ENCODE assay signal across 8 cellular contexts in the genomic region with DNA sequence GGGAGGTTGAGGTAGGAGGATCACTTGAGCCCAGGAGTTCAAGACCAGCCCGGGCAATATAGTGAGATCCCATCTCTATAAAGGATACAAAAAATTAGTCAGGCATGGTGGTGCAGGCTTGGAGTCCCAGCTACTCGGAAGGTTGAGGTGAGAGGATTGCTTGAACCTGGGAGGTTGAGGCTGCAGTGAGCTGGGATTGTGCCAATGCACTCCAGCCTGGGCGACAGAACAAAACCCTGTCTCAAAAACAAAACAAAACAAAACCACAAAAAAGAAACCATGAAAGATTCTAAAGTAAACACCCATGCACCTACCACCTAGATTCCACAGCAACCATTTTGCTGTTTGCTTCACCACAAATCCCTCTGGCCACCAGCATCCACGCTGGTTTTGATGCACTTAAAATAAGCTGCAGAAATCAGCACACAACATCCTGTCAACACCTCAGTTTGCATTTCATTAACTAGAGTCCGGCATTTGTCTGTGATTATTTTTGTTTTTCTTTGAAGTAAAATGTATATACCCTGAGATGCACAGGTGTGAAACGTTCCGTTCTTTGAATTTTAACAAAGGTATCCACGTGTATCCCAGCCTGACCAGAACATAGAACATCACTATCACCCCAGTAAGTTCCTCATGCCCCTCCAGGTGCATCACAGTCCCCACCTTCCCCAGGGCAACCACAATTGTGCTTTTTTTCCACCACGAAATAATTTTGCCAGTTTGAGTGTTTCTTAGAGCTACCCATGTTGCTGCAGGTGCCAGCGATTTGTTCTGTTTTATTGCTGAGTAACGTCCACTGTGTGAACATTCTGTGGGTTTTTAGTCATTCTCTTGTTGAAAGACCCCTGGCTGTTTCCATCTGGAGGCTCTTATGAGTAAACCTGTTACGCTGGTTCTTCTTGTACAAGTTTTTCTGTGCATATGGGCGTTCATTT.
A peak's percentile ranks its signal among the peaks of the same experiment; 100 is the strongest.
DNase-seq lines count a peak whose midpoint lies in the region; ATAC-seq lines count a peak whose summit lies in the region.

No MANE protein-coding gene starts in this region.

- CTCF ChIA-PET in naive thymus-derived CD4-positive, alpha-beta T cell (lab: Charles Lee) = interaction anchor here (0.6 to 5.2 kb wide), 24 partner anchors 8 to 816 kb away, joined by 3 to 39 read pairs (median 4); no protein-coding TSS in a partner anchor

- peak; percentile 20 for DNase-seq in D341Med (ENCODE audit: low spot score)
- peak; percentile 12 for DNase-seq in NCI-H748 treated with DMSO at 0.1 percent for 48 hours (lab: John Stamatoyannopoulos, UW)
- no peak for DNase-seq in adipocyte (ENCODE audit: low read depth)
- peak in 8 of 9 donors; percentile 36 to 76 (median 62) for DNase-seq in naive thymus-derived CD4-positive, alpha-beta T cell
- no peak for DNase-seq in G401 (ENCODE audit: low spot score)
- DNase-seq in globus pallidus (ENCODE audit: low spot score) = no peak

- in situ Hi-C loops in G401 (cut with HindIII; ENCODE audit: low sequenced_read_pairs) = no loop called here

- peaks cover 0 to 12% (median 0%) of the 10 kb centered on the region in 5 donors for H3K36me3 Mint-ChIP-seq in naive thymus-derived CD4-positive, alpha-beta T cell

- H3K9me3 ChIP-seq in adipocyte (ENCODE audit: control insufficient read depth, low read length) = peaks cover 16% of the 10 kb centered on the region
- H3K9me3 ChIP-seq in naive thymus-derived CD4-positive, alpha-beta T cell (ENCODE audit: control insufficient read depth in 2 of 3, low read length in 3 of 3) = peaks cover 0 to 3% (median 0%) of the 10 kb centered on the region in 3 experiments

- peak overlapping the region; percentile 70 to 98 (median 91) for H3K27ac Mint-ChIP-seq in naive thymus-derived CD4-positive, alpha-beta T cell

- peak overlapping the region; percentile 60 for H3K9ac ChIP-seq in adipocyte (ENCODE audit: low read length)

- peak overlapping the region; percentile 78 to 91 (median 84) for H3K4me3 Mint-ChIP-seq in naive thymus-derived CD4-positive, alpha-beta T cell

- H3K27me3 Mint-ChIP-seq in naive thymus-derived CD4-positive, alpha-beta T cell = no peaks in the 10 kb centered on the region

- peaks cover 0 to 8% (median 2%) of the 10 kb centered on the region in 11 donors for H3K9me3 Mint-ChIP-seq in naive thymus-derived CD4-positive, alpha-beta T cell

- H3K36me3 ChIP-seq in adipocyte (ENCODE audit: control insufficient read depth, insufficient read depth, low read length, severe bottlenecking) = peaks cover 14% of the 10 kb centered on the region
- H3K36me3 ChIP-seq in naive thymus-derived CD4-positive, alpha-beta T cell (ENCODE audit: control insufficient read depth in 2 of 3, insufficient read depth in 3 of 3, low read length in 3 of 3) = no peaks in the 10 kb centered on the region

- intact Hi-C loops in naive thymus-derived CD4-positive, alpha-beta T cell (cut with micrococcal nuclease) = loop anchor here (1.0 to 5.0 kb wide), 6 partner anchors 10 to 130 kb away; no protein-coding TSS in a partner anchor

- H3K4me1 ChIP-seq in adipocyte (ENCODE audit: control insufficient read depth, insufficient read depth, low read length) = peaks cover 30% of the 10 kb centered on the region
- H3K4me1 ChIP-seq in naive thymus-derived CD4-positive, alpha-beta T cell (ENCODE audit: control insufficient read depth in 2 of 2, insufficient read depth in 2 of 2, low read length in 2 of 2) = peaks cover 20 to 24% of the 10 kb centered on the region in 2 donors

- no peaks in the 10 kb centered on the region for H3K27me3 ChIP-seq in adipocyte (replicated peaks; ENCODE audit: control insufficient read depth, insufficient read depth, low read length)
- H3K27me3 ChIP-seq in naive thymus-derived CD4-positive, alpha-beta T cell (ENCODE audit: control insufficient read depth in 2 of 2, insufficient read depth in 2 of 2, low read length in 2 of 2) = no peaks in the 10 kb centered on the region

- H3K4me1 Mint-ChIP-seq in naive thymus-derived CD4-positive, alpha-beta T cell = peaks cover 33 to 49% (median 43%) of the 10 kb centered on the region in 7 donors

- no peak overlapping the region for H3K4me3 ChIP-seq in adipocyte (ENCODE audit: low read length)
- peak overlapping the region; percentile 10 for H3K4me3 ChIP-seq in naive thymus-derived CD4-positive, alpha-beta T cell (ENCODE audit: low read length)

- H3K27ac ChIP-seq in naive thymus-derived CD4-positive, alpha-beta T cell (ENCODE audit: low read depth, low read length) = peak overlapping the region; percentile 66

- ATAC-seq in naive thymus-derived CD4-positive, alpha-beta T cell = peak; percentile 56
- no peak for ATAC-seq in GM19395 (IDR thresholded peaks at IDR 0.05; ENCODE audit: unreplicated experiment)
- ATAC-seq in GM18498 (IDR thresholded peaks at IDR 0.05; ENCODE audit: unreplicated experiment) = no peak

- POLR2A ChIA-PET in naive thymus-derived CD4-positive, alpha-beta T cell (lab: Charles Lee) = interaction anchor here (0.6 to 6.7 kb wide), 34 partner anchors 11 to 877 kb away, joined by 3 to 98 read pairs (median 5); a partner anchor contains a TSS

Comparison
In these comparisons a context has a peak if more than half of its experiments do, and no peak if none do; other contexts are left out.
1. DNase-seq: peak in D341Med (single experiment), NCI-H748 treated with DMSO at 0.1 percent for 48 hours (single experiment) and naive thymus-derived CD4-positive, alpha-beta T cell (8 of 9); none in adipocyte (single experiment), G401 (single experiment) and globus pallidus (single experiment).